In the genomic region with DNA sequence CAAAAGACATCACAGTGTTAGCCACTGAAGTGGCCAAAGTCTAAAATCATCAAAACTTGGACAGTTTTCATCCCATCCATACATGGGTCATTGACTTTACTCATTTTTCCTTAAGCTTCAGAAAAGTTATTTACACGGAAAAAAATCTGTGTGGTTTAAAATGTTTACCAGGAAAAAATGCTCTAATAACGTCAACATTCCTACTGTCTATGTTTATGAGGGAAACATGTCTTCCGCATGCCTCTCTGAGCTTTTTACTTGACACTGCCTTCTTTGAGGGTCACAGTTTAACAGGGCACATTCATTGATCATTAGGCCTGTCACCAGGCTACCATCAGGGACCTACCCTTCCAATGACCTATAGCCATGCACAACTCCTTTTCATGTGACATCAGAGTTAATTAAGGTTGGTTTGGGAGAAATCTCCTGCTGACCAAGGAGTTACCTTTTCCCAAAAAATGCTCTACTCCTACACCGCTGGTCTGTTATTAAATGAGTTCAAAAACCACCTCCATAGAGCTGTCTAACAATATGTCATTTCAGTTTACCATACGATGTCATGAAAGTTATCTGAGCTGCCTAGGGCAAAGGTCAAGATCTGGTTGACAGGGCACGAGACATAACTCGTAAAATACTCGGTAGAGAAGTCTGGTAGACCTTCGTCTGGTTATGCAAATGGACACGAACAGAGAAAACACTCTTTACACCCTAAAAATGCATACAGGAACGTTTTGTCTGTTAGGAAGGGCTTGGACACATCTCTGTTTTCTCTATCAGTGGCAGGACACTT, we compare ENCODE assay signal across 18 cellular contexts. TPM values are rescaled to one million over a fixed set of nuclear protein-coding genes. Genes with fewer than 3 reads are reported as not detected.
DNase-seq lines count a peak whose midpoint lies in the region; ATAC-seq and TF ChIP-seq lines count a peak whose summit lies in the region.
"Had no signal": no experiment of that assay in that cellular context is flagged by ENCODE, and none has a peak within 500 bp of the region (broad histone marks: within the 10 kb centered on the region; RNA-seq: fewer than 3 reads in every experiment).

No MANE protein-coding gene starts in this region.

- no peaks in the 10 kb centered on the region for H3K27me3 ChIP-seq in smooth muscle cell (ENCODE audit: low read depth)

- no peak overlapping the region for H3K4me3 Mint-ChIP-seq in osteocyte (ENCODE audit: unreplicated experiment)
- H3K4me3 Mint-ChIP-seq: IgD-negative memory B cell had no signal

- H3K79me2 ChIP-seq in smooth muscle cell (ENCODE audit: low read depth) = peaks cover 98% of the 10 kb centered on the region

- POLR2A ChIA-PET in HEK293 (lab: Yijun Ruan, JAX) = no interaction called here

- H3K36me3 ChIP-seq in HEK293 (ENCODE audit: control insufficient read depth in 2 of 2, insufficient read depth in 1 of 2, low read length in 2 of 2) (no peaks in the 10 kb centered on the region), smooth muscle cell (ENCODE audit: low read depth) (no peaks in the 10 kb centered on the region)

- H3K4me1 ChIP-seq in HEK293 (ENCODE audit: control insufficient read depth, insufficient read depth, low read length) (peaks cover 17% of the 10 kb centered on the region), smooth muscle cell (ENCODE audit: low read depth) (peaks cover 38% of the 10 kb centered on the region)

- H3F3A ChIP-seq in smooth muscle cell (ENCODE audit: low read depth) = peaks cover 61% of the 10 kb centered on the region

- peak overlapping the region; percentile 33 for H3K9ac ChIP-seq in smooth muscle cell (ENCODE audit: low read depth)
- H3K9ac ChIP-seq: SK-N-SH had no signal

- H3K36me3 Mint-ChIP-seq in osteocyte (ENCODE audit: unreplicated experiment) = no peaks in the 10 kb centered on the region
- H3K36me3 Mint-ChIP-seq: IgD-negative memory B cell had no signal

- no peaks in the 10 kb centered on the region for H3K9me3 Mint-ChIP-seq in osteocyte (ENCODE audit: unreplicated experiment)
- H3K9me3 Mint-ChIP-seq: CD14-positive monocyte had no signal

- H3K4me3 ChIP-seq in HEK293 (ENCODE audit: low read depth, low read length) = no peak overlapping the region
- H3K4me3 ChIP-seq in fibroblast of villous mesenchyme (ENCODE audit: low read depth, low read length) = no peak overlapping the region
- H3K4me3 ChIP-seq in smooth muscle cell = no peak overlapping the region

- 20% methylated on average over 11 of the region's 11 CpGs for whole genome bisulfite sequencing in smooth muscle cell (ENCODE audit: low lambda C conversion rate)

- H3K4me2 ChIP-seq in smooth muscle cell = peak overlapping the region; percentile 69
- H3K4me2 ChIP-seq: SK-N-SH had no signal

- CTCF ChIA-PET in HEK293 (lab: Yijun Ruan, JAX) = no interaction called here

- H4K20me1 ChIP-seq in smooth muscle cell (ENCODE audit: low read depth) = peaks cover 100% of the 10 kb centered on the region

- H2AFZ ChIP-seq in smooth muscle cell (ENCODE audit: low read depth) = no peak overlapping the region

- H3K9me3 ChIP-seq in HEK293 (ENCODE audit: control insufficient read depth, insufficient read depth, low read depth, low read length) (no peaks in the 10 kb centered on the region), smooth muscle cell (replicated peaks; ENCODE audit: low read depth) (no peaks in the 10 kb centered on the region)
- H3K9me3 ChIP-seq: SK-N-SH had no signal

- no peak overlapping the region; the same call in 1 of the 2 replicates for H3K27ac ChIP-seq in HEK293 (ENCODE audit: extremely low read depth, low read depth, low read length)
- H3K27ac ChIP-seq in smooth muscle cell (ENCODE audit: low read depth) = peak overlapping the region; percentile 81

- DNase-seq in NCI-H526 treated with DMSO at 0.1 percent for 48 hours (lab: John Stamatoyannopoulos, UW) (peak; percentile 77), fibroblast of villous mesenchyme (ENCODE audit: low read depth) (peak; percentile 85), smooth muscle cell (lab: John Stamatoyannopoulos, UW; ENCODE audit: unreplicated experiment) (no peak), DMS 273 (lab: John Stamatoyannopoulos, UW; ENCODE audit: unreplicated experiment) (no peak), osteocyte (ENCODE audit: extremely low spot score, unreplicated experiment) (no peak)
- DNase-seq: COR-L47, DMS153, GOT3, NCI-H187, NCI-H345, NCI-H69, Right ventricle myocardium superior, SK-N-SH had no signal

- H3K27me3 Mint-ChIP-seq in osteocyte (ENCODE audit: unreplicated experiment) = no peaks in the 10 kb centered on the region

- peaks cover 39% of the 10 kb centered on the region for H3K4me1 Mint-ChIP-seq in osteocyte (ENCODE audit: unreplicated experiment)

- TF ChIP-seq CTCF in HEK293 (tag by site-specific recombination; IDR thresholded peaks at IDR 0.05) (no peak), fibroblast of villous mesenchyme (IDR thresholded peaks at IDR 0.05; ENCODE audit: insufficient read depth, low read depth, low read length) (no peak), smooth muscle cell (IDR thresholded peaks at IDR 0.05; ENCODE audit: borderline replicate concordance, insufficient read depth, poor library complexity, severe bottlenecking) (no peak), osteocyte (IDR thresholded peaks at IDR 0.05) (no peak)

- H3K27ac Mint-ChIP-seq in osteocyte (ENCODE audit: unreplicated experiment) = no peak overlapping the region
- H3K27ac Mint-ChIP-seq: IgD-negative memory B cell had no signal

- no peak for ATAC-seq in SK-N-SH treated with all-trans-retinoic acid at 6 μM for 48 hours

TF ChIP-seq in HEK293, 187 proteins besides CTCF, POLR2A, EP300 and RAD21 (continues in another document):
- TF ChIP-seq BCL11B (tag by site-specific recombination; IDR thresholded peaks at IDR 0.05; ENCODE audit: low read depth) (no peak), ZSCAN30 (tag by site-specific recombination; IDR thresholded peaks at IDR 0.05) (0 out of 2 replicates have a peak, but pooled peaks have one; percentile 28), ZFP3 (tag by site-specific recombination; IDR thresholded peaks at IDR 0.05; ENCODE audit: low read depth) (no peak), ZNF10 (tag by site-specific recombination; IDR thresholded peaks at IDR 0.05) (peak; percentile 37; the same call in 1 of the 2 replicates), ZNF366 (tag by site-specific recombination; conservative IDR thresholded peaks at IDR 0.05) (peak; percentile 41; the same call in 1 of the 2 replicates), ZEB2 (tag by site-specific recombination; IDR thresholded peaks at IDR 0.05) (0 out of 2 replicates have a peak, but pooled peaks have one; percentile 48)

TF ChIP-seq in SK-N-SH treated with all-trans-retinoic acid at 6 μM for 48 hours, 23 proteins besides CTCF, POLR2A, EP300 and RAD21:
- no peak for TF ChIP-seq ISL1 (CRISPR knock-in tag; IDR thresholded peaks at IDR 0.05)
- no peak for TF ChIP-seq CSDC2 (CRISPR knock-in tag; IDR thresholded peaks at IDR 0.05)
- TF ChIP-seq, protein P1, sequence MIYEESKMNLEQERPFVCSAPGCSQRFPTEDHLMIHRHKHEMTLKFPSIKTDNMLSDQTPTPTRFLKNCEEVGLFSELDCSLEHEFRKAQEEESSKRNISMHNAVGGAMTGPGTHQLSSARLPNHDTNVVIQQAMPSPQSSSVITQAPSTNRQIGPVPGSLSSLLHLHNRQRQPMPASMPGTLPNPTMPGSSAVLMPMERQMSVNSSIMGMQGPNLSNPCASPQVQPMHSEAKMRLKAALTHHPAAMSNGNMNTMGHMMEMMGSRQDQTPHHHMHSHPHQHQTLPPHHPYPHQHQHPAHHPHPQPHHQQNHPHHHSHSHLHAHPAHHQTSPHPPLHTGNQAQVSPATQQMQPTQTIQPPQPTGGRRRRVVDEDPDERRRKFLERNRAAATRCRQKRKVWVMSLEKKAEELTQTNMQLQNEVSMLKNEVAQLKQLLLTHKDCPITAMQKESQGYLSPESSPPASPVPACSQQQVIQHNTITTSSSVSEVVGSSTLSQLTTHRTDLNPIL (CRISPR knock-in tag; IDR thresholded peaks at IDR 0.05; ENCODE audit: low read depth) = no peak
- TF ChIP-seq ZFP30 (CRISPR knock-in tag; IDR thresholded peaks at IDR 0.05) = no peak
- TF ChIP-seq, protein P2, sequence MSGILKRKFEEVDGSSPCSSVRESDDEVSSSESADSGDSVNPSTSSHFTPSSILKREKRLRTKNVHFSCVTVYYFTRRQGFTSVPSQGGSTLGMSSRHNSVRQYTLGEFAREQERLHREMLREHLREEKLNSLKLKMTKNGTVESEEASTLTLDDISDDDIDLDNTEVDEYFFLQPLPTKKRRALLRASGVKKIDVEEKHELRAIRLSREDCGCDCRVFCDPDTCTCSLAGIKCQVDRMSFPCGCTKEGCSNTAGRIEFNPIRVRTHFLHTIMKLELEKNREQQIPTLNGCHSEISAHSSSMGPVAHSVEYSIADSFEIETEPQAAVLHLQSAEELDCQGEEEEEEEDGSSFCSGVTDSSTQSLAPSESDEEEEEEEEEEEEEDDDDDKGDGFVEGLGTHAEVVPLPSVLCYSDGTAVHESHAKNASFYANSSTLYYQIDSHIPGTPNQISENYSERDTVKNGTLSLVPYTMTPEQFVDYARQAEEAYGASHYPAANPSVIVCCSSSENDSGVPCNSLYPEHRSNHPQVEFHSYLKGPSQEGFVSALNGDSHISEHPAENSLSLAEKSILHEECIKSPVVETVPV (CRISPR knock-in tag; IDR thresholded peaks at IDR 0.05) = no peak
- no peak for TF ChIP-seq TCF4 (CRISPR knock-in tag; IDR thresholded peaks at IDR 0.05; ENCODE audit: borderline replicate concordance)
- TF ChIP-seq PPARA (CRISPR knock-in tag; IDR thresholded peaks at IDR 0.05; ENCODE audit: borderline replicate concordance) = no peak
- TF ChIP-seq ESRRG (CRISPR knock-in tag; IDR thresholded peaks at IDR 0.05) = no peak
- no peak for TF ChIP-seq ZFP3 (CRISPR knock-in tag; IDR thresholded peaks at IDR 0.05)

RNA-seq across cellular contexts. Expression of a gene that starts 17.8 kb away (rescaled TPM):
- total RNA-seq in fibroblast of villous mesenchyme = 12.1 and 23.2 TPM in 2 replicates
- 738 and 786 TPM in 2 replicates for total RNA-seq in smooth muscle cell
- 329 and 495 TPM in 2 replicates for polyA plus RNA-seq in smooth muscle cell
- total RNA-seq in osteocyte = 3.4 and 3.8 TPM in 2 replicates
- total RNA-seq: HT-29 had no signal
- polyA plus RNA-seq: CD14-positive monocyte had no signal

Comparison
In these comparisons a context has a peak if more than half of its experiments do, and no peak if none do; other contexts are left out.
1. DNase-seq: peak in NCI-H526 treated with DMSO at 0.1 percent for 48 hours (single experiment) and fibroblast of villous mesenchyme (single experiment); none in smooth muscle cell (single experiment), DMS 273 (single experiment) and osteocyte (single experiment).
2. RNA of a gene that starts 17.8 kb away (total RNA-seq): 738 to 786 TPM in smooth muscle cell; 12.1 to 23.2 TPM in fibroblast of villous mesenchyme and 3.4 to 3.8 TPM in osteocyte; every median in the first group is over 10 times any median in the second.